In genomic region chr16:29815032-29815721, GRCh38 we compare ENCODE assay signal across 8 cellular contexts. TPM values are rescaled to one million over a fixed set of nuclear protein-coding genes. Genes with fewer than 3 reads are reported as not detected.
DNase-seq lines count a peak whose midpoint lies in the region; ATAC-seq and TF ChIP-seq lines count a peak whose summit lies in the region.

No MANE protein-coding gene starts in this region.

- H3K36me3 ChIP-seq in SK-N-MC (ENCODE audit: insufficient read depth, low read length) = peaks cover 28% of the 10 kb centered on the region
- H3K36me3 ChIP-seq in mucosa of rectum (ENCODE audit: control insufficient read depth in 2 of 2, insufficient read depth in 2 of 2, low read length in 2 of 2) = peaks cover under 1 to 14% of the 10 kb centered on the region in 2 donors
- H3K36me3 ChIP-seq in upper lobe of right lung = peaks cover 13% of the 10 kb centered on the region

- H3K27me3 ChIP-seq in mucosa of rectum (ENCODE audit: control insufficient read depth in 2 of 2, insufficient read depth in 2 of 2, low read length in 2 of 2) (no peaks in the 10 kb centered on the region), upper lobe of right lung (no peaks in the 10 kb centered on the region)

- DNase-seq in NCI-H526 (lab: John Stamatoyannopoulos, UW) (peak; percentile 45 to 73), NCI-H526 treated with DMSO at 0.1 percent for 48 hours (lab: John Stamatoyannopoulos, UW) (no peak), SK-N-MC (ENCODE audit: low read depth, low spot score) (no peak), coronary artery (ENCODE audit: low spot score) (peak; percentile 83), upper lobe of right lung (peak; percentile 76), dedifferentiated amniotic fluid mesenchymal stem cell (ENCODE audit: extremely low spot score) (no peak)

- H3K9ac ChIP-seq in SK-N-MC (ENCODE audit: insufficient read length) (peak overlapping the region; percentile 87), mucosa of rectum (ENCODE audit: low read depth in 1 of 2, low read length in 2 of 2) (peak overlapping the region in 1 of 2 donors; percentile 74)

- TF ChIP-seq CTCF in coronary artery (IDR thresholded peaks at IDR 0.05) (no peak), upper lobe of right lung (IDR thresholded peaks at IDR 0.05) (no peak)

- H3K4me1 ChIP-seq in mucosa of rectum (ENCODE audit: control insufficient read depth in 2 of 2, insufficient read depth in 2 of 2, low read length in 2 of 2) (peaks cover 55 to 63% of the 10 kb centered on the region in 2 donors), upper lobe of right lung (peaks cover 52% of the 10 kb centered on the region)

- H3K9me3 ChIP-seq in SK-N-MC (ENCODE audit: low read depth, low read length) = no peaks in the 10 kb centered on the region
- H3K9me3 ChIP-seq in mucosa of rectum (ENCODE audit: control insufficient read depth in 2 of 2, low read length in 2 of 2) = no peaks in the 10 kb centered on the region
- H3K9me3 ChIP-seq in upper lobe of right lung = no peaks in the 10 kb centered on the region

- intact Hi-C loops in upper lobe of right lung (cut with DNase I) = no loop called here

- H3K27ac ChIP-seq in SK-N-MC = peak overlapping the region; percentile 96
- H3K27ac ChIP-seq in coronary artery = peak overlapping the region; percentile 95 to 98
- peak overlapping the region in 1 of 2 donors; percentile 95 for H3K27ac ChIP-seq in mucosa of rectum (ENCODE audit: low read depth in 2 of 2, low read length in 2 of 2)
- H3K27ac ChIP-seq in upper lobe of right lung = peak overlapping the region; percentile 94

- H3K4me3 ChIP-seq in SK-N-MC (peak overlapping the region; percentile 91), coronary artery (peak overlapping the region; percentile 78), mucosa of rectum (ENCODE audit: low read length in 2 of 2) (peak overlapping the region; percentile 88 to 89), upper lobe of right lung (peak overlapping the region; percentile 83)

- ATAC-seq in upper lobe of right lung (no peak), GM21390 (IDR thresholded peaks at IDR 0.05; ENCODE audit: unreplicated experiment) (no peak)

RNA-seq across cellular contexts. Expression of gene PAGR1, which starts 0.8 kb away (rescaled TPM):
- 15.2 TPM for total RNA-seq in upper lobe of right lung

RNA-seq across cellular contexts. Expression of gene PRRT2, which starts 3.2 kb away (rescaled TPM):
- 2.7 TPM for total RNA-seq in upper lobe of right lung

RNA-seq across cellular contexts. Expression of gene MVP, which starts 5.1 kb away (rescaled TPM):
- 247 TPM for total RNA-seq in upper lobe of right lung

RNA-seq across cellular contexts. Expression of gene MAZ, which starts 8.8 kb away (rescaled TPM):
- total RNA-seq in upper lobe of right lung = 148 TPM

RNA-seq across cellular contexts. Expression of gene KIF22, which starts 24.6 kb away (rescaled TPM):
- 19.8 TPM for total RNA-seq in upper lobe of right lung

Comparison
In these comparisons a context has a peak if more than half of its experiments do, and no peak if none do; other contexts are left out.
1. DNase-seq: peak in NCI-H526 (2 of 2), coronary artery (single experiment) and upper lobe of right lung (single experiment); none in NCI-H526 treated with DMSO at 0.1 percent for 48 hours (single experiment), SK-N-MC (single experiment) and dedifferentiated amniotic fluid mesenchymal stem cell (single experiment).
2. Peak in every context shown above with its lines, with median percentiles within 50 percentile points of each other: H3K4me3 ChIP-seq.